ENCODE assay signal across 1 cellular context in genomic region chr4:159146007-159146330, GRCh38.
TF ChIP-seq lines count a peak whose summit lies in the region.

No MANE protein-coding gene starts in this region.

TF ChIP-seq in HEK293, 187 proteins besides CTCF, POLR2A, EP300 and RAD21 (continued from another document):
- no peak for TF ChIP-seq PRDM2 (tag by site-specific recombination; IDR thresholded peaks at IDR 0.05; ENCODE audit: borderline replicate concordance)
- TF ChIP-seq ATF2 (tag by site-specific recombination; IDR thresholded peaks at IDR 0.05; ENCODE audit: low read depth), result peak; percentile 83
- 0 out of 2 replicates have a peak, but pooled peaks have one; percentile 25 for TF ChIP-seq ZXDB (tag by site-specific recombination; IDR thresholded peaks at IDR 0.05)
